Comparison of ENCODE assay signal across 34 cellular contexts in genomic region chr9:136592666-136593065, GRCh38.
"Had no signal": no experiment of that assay in that cellular context is flagged by ENCODE, and none has a peak within 500 bp of the region (broad histone marks: within the 10 kb centered on the region; RNA-seq: fewer than 3 reads in every experiment).

No MANE protein-coding gene starts in this region.

- H3K4me3 Mint-ChIP-seq: activated CD4-positive, alpha-beta T cell treated with anti-CD3 and anti-CD28 coated beads, Interleukin-2, amount 10 ng/mL, durations not matched to agents 24 days and 14 days; activated CD8-positive, alpha-beta T cell treated with anti-CD3 and anti-CD28 coated beads, Interleukin-2, amount 10 ng/mL, durations not matched to agents 7 days and 5 days; activated naive CD4-positive, alpha-beta T cell treated with anti-CD3 and anti-CD28 coated beads for 36 hours; activated T-cell treated with anti-CD3 and anti-CD28 coated beads, Interleukin-2, amount 50 U/mL, for 24 hours; T-helper 1 cell treated with Interleukin-12 subunit alpha and Interleukin-12 subunit beta and Interleukin-4 antibody, amounts not matched to agents 30 μg/mL and 1 μg/mL, for 36 hours; T-helper 2 cell treated with Interferon-gamma antibody and Interleukin-4, amounts not matched to agents 5 μg/mL and 100 μg/mL, for 36 hours had no signal

- H2AFZ ChIP-seq: PC-9 had no signal

- FAIRE-seq: astrocyte, RCC 7860, TTC549 had no signal

- H3K27ac ChIP-seq: adrenal gland, body of pancreas, breast epithelium, PC-9, RWPE1, SJSA1 had no signal

- H3K9me3 Mint-ChIP-seq: activated CD4-positive, alpha-beta T cell treated with anti-CD3 and anti-CD28 coated beads, Interleukin-2, amount 10 ng/mL, durations not matched to agents 24 days and 14 days; activated naive CD4-positive, alpha-beta T cell treated with anti-CD3 and anti-CD28 coated beads for 36 hours; activated naive CD4-positive, alpha-beta T cell treated with anti-CD3 and anti-CD28 coated beads, Interleukin-2, amount 50 U/mL, for 72 hours; activated T-cell treated with anti-CD3 and anti-CD28 coated beads, Interleukin-2, amount 50 U/mL, for 24 hours; activated T-helper 2 cell treated with anti-CD3 and anti-CD28 coated beads, Interferon-gamma antibody, Interleukin-2, Interleukin-4, amounts not matched to agents 10 μg/mL and 5 μg/mL and 100 μg/mL, durations not matched to agents 14 hours and 24 hours and 36 hours; T-helper 1 cell treated with Interleukin-12 subunit alpha and Interleukin-12 subunit beta and Interleukin-4 antibody, amounts not matched to agents 30 μg/mL and 1 μg/mL, for 36 hours; T-helper 2 cell treated with Interferon-gamma antibody and Interleukin-4, amounts not matched to agents 5 μg/mL and 100 μg/mL, for 36 hours had no signal

- H3K27me3 ChIP-seq: adrenal gland, body of pancreas, MG63, SJSA1 had no signal

- H3K36me3 ChIP-seq: adrenal gland, breast epithelium, MG63, SJSA1 had no signal

- H3K4me1 ChIP-seq: SJSA1 had no signal

- H3K27ac Mint-ChIP-seq: activated CD4-positive, alpha-beta T cell treated with anti-CD3 and anti-CD28 coated beads, Interleukin-2, amount 10 ng/mL, durations not matched to agents 24 days and 14 days; activated CD8-positive, alpha-beta T cell treated with anti-CD3 and anti-CD28 coated beads, Interleukin-2, amount 10 ng/mL, durations not matched to agents 7 days and 5 days; activated naive CD4-positive, alpha-beta T cell treated with anti-CD3 and anti-CD28 coated beads for 36 hours; activated naive CD4-positive, alpha-beta T cell treated with anti-CD3 and anti-CD28 coated beads, Interleukin-2, amount 50 U/mL, for 72 hours; activated T-cell treated with anti-CD3 and anti-CD28 coated beads, Interleukin-2, amount 50 U/mL, for 24 hours; activated T-helper 2 cell treated with anti-CD3 and anti-CD28 coated beads, Interferon-gamma antibody, Interleukin-2, Interleukin-4, amounts not matched to agents 10 μg/mL and 5 μg/mL and 100 μg/mL, durations not matched to agents 14 hours and 24 hours and 36 hours; T-helper 1 cell treated with Interleukin-12 subunit alpha and Interleukin-12 subunit beta and Interleukin-4 antibody, amounts not matched to agents 30 μg/mL and 1 μg/mL, for 36 hours; T-helper 2 cell treated with Interferon-gamma antibody and Interleukin-4, amounts not matched to agents 5 μg/mL and 100 μg/mL, for 36 hours had no signal

- DNase-seq: activated CD4-positive, alpha-beta T cell treated with anti-CD3 and anti-CD28 coated beads, Interleukin-2, amount 10 ng/mL, durations not matched to agents 24 days and 14 days; activated CD4-positive, alpha-beta T cell treated with anti-CD3 and anti-CD28 coated beads, Interleukin-2, amount 50 U/mL, for 4 hours; activated CD8-positive, alpha-beta T cell treated with anti-CD3 and anti-CD28 coated beads, Interleukin-2, amount 10 ng/mL, durations not matched to agents 7 days and 5 days; activated gamma-delta T cell; activated naive CD4-positive, alpha-beta T cell treated with anti-CD3 and anti-CD28 coated beads for 36 hours; activated T-cell treated with anti-CD3 and anti-CD28 coated beads, Interleukin-2, amount 50 U/mL, for 24 hours; adrenal gland; body of pancreas; Kasumi-1; MG63; NCI-H1048; NCI-H1105 treated with DMSO at 0.1 percent for 48 hours; NCI-H1436; NCI-H1694; NCI-H2029; NCI-H2107; NCI-H2171; NCI-H510A; NCI-H526; NCI-H748 treated with DMSO at 0.1 percent for 48 hours; NK-92 treated with Interleukin-12 subunit alpha and Interleukin-12 subunit beta, amount 100 ng/mL, for 24 hours; PC-9; SHP77 treated with DMSO at 0.1 percent for 48 hours; SK-N-SH had no signal

- ATAC-seq: activated CD8-positive, alpha-beta T cell treated with anti-CD3 and anti-CD28 coated beads, Interleukin-2, amount 10 ng/mL, durations not matched to agents 7 days and 5 days; activated naive CD4-positive, alpha-beta T cell treated with anti-CD3 and anti-CD28 coated beads, Interleukin-2, amount 50 U/mL, for 72 hours; body of pancreas had no signal

- H3K9me3 ChIP-seq: adrenal gland, body of pancreas, breast epithelium, MG63, SJSA1, SK-N-SH had no signal

- H3K27me3 Mint-ChIP-seq: activated CD4-positive, alpha-beta T cell treated with anti-CD3 and anti-CD28 coated beads, Interleukin-2, amount 10 ng/mL, durations not matched to agents 24 days and 14 days had no signal

- H3K36me3 Mint-ChIP-seq: activated naive CD4-positive, alpha-beta T cell treated with anti-CD3 and anti-CD28 coated beads, Interleukin-2, amount 50 U/mL, for 72 hours had no signal

- H3K4me2 ChIP-seq: PC-9, SK-N-SH had no signal

- H3K9ac ChIP-seq: SK-N-SH had no signal

- H3K4me3 ChIP-seq: adrenal gland, body of pancreas, breast epithelium, MG63, PC-9, SJSA1 had no signal
